In the genomic region with DNA sequence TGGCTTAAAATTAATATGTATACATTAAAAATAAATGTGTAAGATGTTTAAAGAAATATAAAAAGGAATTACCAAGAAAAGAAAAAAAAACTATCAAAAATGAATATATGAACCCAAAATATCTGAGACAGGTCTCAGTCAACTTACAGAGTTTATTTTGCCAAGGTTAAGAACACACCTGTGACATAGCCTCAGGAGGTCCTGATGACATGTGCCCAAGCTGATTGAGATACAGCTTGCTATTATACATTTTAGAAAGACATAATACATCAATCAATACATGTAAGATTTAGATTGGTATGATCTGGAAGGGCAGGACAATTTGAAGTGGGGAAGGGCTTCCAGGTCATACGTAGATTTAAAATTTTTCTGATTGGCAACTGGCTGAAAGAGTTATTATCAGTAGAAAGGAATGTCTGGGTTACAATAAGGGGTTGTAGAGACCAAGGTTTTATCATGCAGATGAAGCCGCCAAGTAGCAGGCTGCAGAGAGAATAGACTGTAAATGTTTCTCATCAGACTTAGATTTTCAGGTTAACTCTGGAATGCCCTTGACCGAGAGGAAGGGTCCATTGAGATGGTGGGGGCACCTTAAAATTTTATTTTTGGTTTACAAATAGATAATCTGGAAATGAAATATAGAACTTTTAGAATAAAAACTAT, we compare ENCODE assay signal across 18 cellular contexts.
DNase-seq lines count a peak whose midpoint lies in the region; ATAC-seq and TF ChIP-seq lines count a peak whose summit lies in the region.
"Had no signal": no experiment of that assay in that cellular context is flagged by ENCODE, and none has a peak within 500 bp of the region (broad histone marks: within the 10 kb centered on the region; RNA-seq: fewer than 3 reads in every experiment).

No MANE protein-coding gene starts in this region.

- H3K4me3 ChIP-seq in GM23338 (no peak overlapping the region), NT2/D1 (ENCODE audit: insufficient read length, low read depth) (no peak overlapping the region), neural cell (ENCODE audit: low read length) (no peak overlapping the region)

- H3K9me3 ChIP-seq in NT2/D1 (ENCODE audit: insufficient read depth, low read length) (no peaks in the 10 kb centered on the region), neural cell (ENCODE audit: low read length) (no peaks in the 10 kb centered on the region)

- no peak overlapping the region for H3K4me3 Mint-ChIP-seq in GM23338
- no peak overlapping the region for H3K4me3 Mint-ChIP-seq in activated T-helper 2 cell treated with anti-CD3 and anti-CD28 coated beads, Interferon-gamma antibody, Interleukin-2, Interleukin-4, amounts not matched to agents 10 μg/mL and 5 μg/mL and 100 μg/mL, durations not matched to agents 14 hours and 24 hours and 36 hours (ENCODE audit: low read depth)
- H3K4me3 Mint-ChIP-seq: B cell; T-helper 1 cell treated with Interleukin-12 subunit alpha and Interleukin-12 subunit beta and Interleukin-4 antibody, amounts not matched to agents 30 μg/mL and 1 μg/mL, for 36 hours had no signal

- no peaks in the 10 kb centered on the region for H3K36me3 ChIP-seq in GM23338 (ENCODE audit: insufficient read depth)
- H3K36me3 ChIP-seq in NT2/D1 (ENCODE audit: insufficient read depth, insufficient read length, low read length): no peaks in the 10 kb centered on the region
- H3K36me3 ChIP-seq in neural cell (ENCODE audit: insufficient read depth, low read length): no peaks in the 10 kb centered on the region

- H3K27ac ChIP-seq in GM23338 (ENCODE audit: low read depth): peak overlapping the region; percentile 40
- no peak overlapping the region for H3K27ac ChIP-seq in neural cell (ENCODE audit: low read length)

- peak; percentile 92 for ATAC-seq in GM23338
- ATAC-seq: PC-3 had no signal

- intact Hi-C loops in activated T-helper 2 cell treated with anti-CD3 and anti-CD28 coated beads, Interferon-gamma antibody, Interleukin-2, Interleukin-4, amounts not matched to agents 10 μg/mL and 5 μg/mL and 100 μg/mL, durations not matched to agents 14 hours and 24 hours and 36 hours (cut with micrococcal nuclease): no loop called here

- peak; percentile 38 for TF ChIP-seq EP300 in neural cell (conservative IDR thresholded peaks at IDR 0.05; ENCODE audit: poor library complexity, severe bottlenecking)

- H3K36me3 Mint-ChIP-seq in GM23338 (ENCODE audit: low read depth): no peaks in the 10 kb centered on the region
- H3K36me3 Mint-ChIP-seq in activated T-helper 2 cell treated with anti-CD3 and anti-CD28 coated beads, Interferon-gamma antibody, Interleukin-2, Interleukin-4, amounts not matched to agents 10 μg/mL and 5 μg/mL and 100 μg/mL, durations not matched to agents 14 hours and 24 hours and 36 hours (ENCODE audit: low read depth): no peaks in the 10 kb centered on the region

- no peak overlapping the region for H3K9ac ChIP-seq in NT2/D1 (ENCODE audit: insufficient read length, low read depth)
- no peak overlapping the region for H3K9ac ChIP-seq in neural cell (ENCODE audit: low read length)

- H3K4me1 ChIP-seq in GM23338 (ENCODE audit: insufficient read depth) (peaks cover 37% of the 10 kb centered on the region), NT2/D1 (ENCODE audit: insufficient read depth, insufficient read length) (no peaks in the 10 kb centered on the region)

- DNase-seq in GM23338 (ENCODE audit: low spot score): peak; percentile 83
- peak; percentile 68 for DNase-seq in NT2/D1 (ENCODE audit: low read depth, low spot score)
- DNase-seq in iPS DF 4.7 (ENCODE audit: extremely low read depth, low spot score): peak; percentile 60
- no peak for DNase-seq in activated T-helper 2 cell treated with anti-CD3 and anti-CD28 coated beads, Interferon-gamma antibody, Interleukin-2, Interleukin-4, amounts not matched to agents 10 μg/mL and 5 μg/mL and 100 μg/mL, durations not matched to agents 14 hours and 24 hours and 36 hours (ENCODE audit: low spot score)
- DNase-seq in NCI-H1694 treated with DMSO at 0.1 percent for 48 hours (lab: John Stamatoyannopoulos, UW): no peak
- no peak for DNase-seq in DMS53 treated with DMSO at 0.1 percent for 48 hours (lab: John Stamatoyannopoulos, UW; ENCODE audit: unreplicated experiment)
- DNase-seq: DND-41, HCEC 1CT, Karpas-422, NCI-H1417, NCI-H187, NCI-H446 treated with DMSO at 0.1 percent for 48 hours, NCI-H526 treated with DMSO at 0.1 percent for 48 hours, PC-3, Right ventricle myocardium superior had no signal

- H2AFZ ChIP-seq in GM23338 (no peak overlapping the region), neural cell (ENCODE audit: low read depth, low read length) (no peak overlapping the region)

- no peaks in the 10 kb centered on the region for H3K27me3 Mint-ChIP-seq in GM23338 (ENCODE audit: insufficient read depth, low read depth, poor library complexity)
- no peaks in the 10 kb centered on the region for H3K27me3 Mint-ChIP-seq in activated T-helper 2 cell treated with anti-CD3 and anti-CD28 coated beads, Interferon-gamma antibody, Interleukin-2, Interleukin-4, amounts not matched to agents 10 μg/mL and 5 μg/mL and 100 μg/mL, durations not matched to agents 14 hours and 24 hours and 36 hours (ENCODE audit: low read depth)
- H3K27me3 Mint-ChIP-seq: B cell had no signal

- TF ChIP-seq CTCF in GM23338 (conservative IDR thresholded peaks at IDR 0.05; ENCODE audit: low read depth in 2 of 2) (no peak), neural cell (IDR thresholded peaks at IDR 0.05; ENCODE audit: poor library complexity, severe bottlenecking) (no peak)

- H3K9me2 ChIP-seq in GM23338 (ENCODE audit: insufficient read depth): no peaks in the 10 kb centered on the region
- H3K9me2 ChIP-seq in neural cell (ENCODE audit: insufficient read depth, low read length): no peaks in the 10 kb centered on the region

- no peak overlapping the region for H3K27ac Mint-ChIP-seq in GM23338
- no peak overlapping the region for H3K27ac Mint-ChIP-seq in activated T-helper 2 cell treated with anti-CD3 and anti-CD28 coated beads, Interferon-gamma antibody, Interleukin-2, Interleukin-4, amounts not matched to agents 10 μg/mL and 5 μg/mL and 100 μg/mL, durations not matched to agents 14 hours and 24 hours and 36 hours
- H3K27ac Mint-ChIP-seq: B cell; T-helper 1 cell treated with Interleukin-12 subunit alpha and Interleukin-12 subunit beta and Interleukin-4 antibody, amounts not matched to agents 30 μg/mL and 1 μg/mL, for 36 hours had no signal

- peaks cover 27% of the 10 kb centered on the region for H3K4me1 Mint-ChIP-seq in GM23338
- no peaks in the 10 kb centered on the region for H3K4me1 Mint-ChIP-seq in activated T-helper 2 cell treated with anti-CD3 and anti-CD28 coated beads, Interferon-gamma antibody, Interleukin-2, Interleukin-4, amounts not matched to agents 10 μg/mL and 5 μg/mL and 100 μg/mL, durations not matched to agents 14 hours and 24 hours and 36 hours (ENCODE audit: low read depth)
- H3K4me1 Mint-ChIP-seq: B cell had no signal

- no peaks in the 10 kb centered on the region for H3K27me3 ChIP-seq in GM23338 (ENCODE audit: insufficient read depth)
- no peaks in the 10 kb centered on the region for H3K27me3 ChIP-seq in NT2/D1 (ENCODE audit: insufficient read depth, insufficient read length)
- H3K27me3 ChIP-seq in neural cell (ENCODE audit: insufficient read depth, low read depth, low read length): no peaks in the 10 kb centered on the region

- TF ChIP-seq RAD21 in neural cell (conservative IDR thresholded peaks at IDR 0.05): no peak

- H3K79me2 ChIP-seq in GM23338 (replicated peaks; ENCODE audit: insufficient read depth) (peaks cover 5% of the 10 kb centered on the region; the same call in 1 of the 2 replicates), neural cell (replicated peaks; ENCODE audit: insufficient read depth, low read length) (no peaks in the 10 kb centered on the region)

- H4K20me1 ChIP-seq in GM23338 (replicated peaks; ENCODE audit: insufficient read depth) (no peaks in the 10 kb centered on the region), neural cell (ENCODE audit: insufficient read depth) (no peaks in the 10 kb centered on the region)

- H3K9me3 Mint-ChIP-seq in GM23338: no peaks in the 10 kb centered on the region
- no peaks in the 10 kb centered on the region for H3K9me3 Mint-ChIP-seq in activated T-helper 2 cell treated with anti-CD3 and anti-CD28 coated beads, Interferon-gamma antibody, Interleukin-2, Interleukin-4, amounts not matched to agents 10 μg/mL and 5 μg/mL and 100 μg/mL, durations not matched to agents 14 hours and 24 hours and 36 hours
- H3K9me3 Mint-ChIP-seq: T-helper 1 cell treated with Interleukin-12 subunit alpha and Interleukin-12 subunit beta and Interleukin-4 antibody, amounts not matched to agents 30 μg/mL and 1 μg/mL, for 36 hours had no signal

- H3K4me2 ChIP-seq in GM23338: peak overlapping the region; percentile 36
- no peak overlapping the region for H3K4me2 ChIP-seq in neural cell (ENCODE audit: low read length)

- H3F3A ChIP-seq in GM23338 (replicated peaks; ENCODE audit: low read depth) (no peaks in the 10 kb centered on the region), neural cell (ENCODE audit: insufficient read depth, low read length, poor library complexity, severe bottlenecking) (no peaks in the 10 kb centered on the region)

TF ChIP-seq in GM23338, 12 proteins besides CTCF, POLR2A, EP300 and RAD21 (continues in another document):
- TF ChIP-seq CREB1 (CRISPR knock-in tag; IDR thresholded peaks at IDR 0.05; ENCODE audit: low read depth) (no peak), EZH2 (IDR thresholded peaks at IDR 0.05; ENCODE audit: low read depth, unreplicated experiment) (no peak)
- TF ChIP-seq, protein P1, sequence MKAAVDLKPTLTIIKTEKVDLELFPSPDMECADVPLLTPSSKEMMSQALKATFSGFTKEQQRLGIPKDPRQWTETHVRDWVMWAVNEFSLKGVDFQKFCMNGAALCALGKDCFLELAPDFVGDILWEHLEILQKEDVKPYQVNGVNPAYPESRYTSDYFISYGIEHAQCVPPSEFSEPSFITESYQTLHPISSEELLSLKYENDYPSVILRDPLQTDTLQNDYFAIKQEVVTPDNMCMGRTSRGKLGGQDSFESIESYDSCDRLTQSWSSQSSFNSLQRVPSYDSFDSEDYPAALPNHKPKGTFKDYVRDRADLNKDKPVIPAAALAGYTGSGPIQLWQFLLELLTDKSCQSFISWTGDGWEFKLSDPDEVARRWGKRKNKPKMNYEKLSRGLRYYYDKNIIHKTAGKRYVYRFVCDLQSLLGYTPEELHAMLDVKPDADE (IDR thresholded peaks at IDR 0.05): no peak

Comparison
In these comparisons a context has a peak if more than half of its experiments do, and no peak if none do; other contexts are left out.
1. DNase-seq: peak in GM23338 (single experiment), NT2/D1 (single experiment) and iPS DF 4.7 (single experiment); none in activated T-helper 2 cell treated with anti-CD3 and anti-CD28 coated beads, Interferon-gamma antibody, Interleukin-2, Interleukin-4, amounts not matched to agents 10 μg/mL and 5 μg/mL and 100 μg/mL, durations not matched to agents 14 hours and 24 hours and 36 hours (single experiment), NCI-H1694 treated with DMSO at 0.1 percent for 48 hours (single experiment) and DMS53 treated with DMSO at 0.1 percent for 48 hours (single experiment).